8 cellular contexts compared by ENCODE assay signal in the genomic region with DNA sequence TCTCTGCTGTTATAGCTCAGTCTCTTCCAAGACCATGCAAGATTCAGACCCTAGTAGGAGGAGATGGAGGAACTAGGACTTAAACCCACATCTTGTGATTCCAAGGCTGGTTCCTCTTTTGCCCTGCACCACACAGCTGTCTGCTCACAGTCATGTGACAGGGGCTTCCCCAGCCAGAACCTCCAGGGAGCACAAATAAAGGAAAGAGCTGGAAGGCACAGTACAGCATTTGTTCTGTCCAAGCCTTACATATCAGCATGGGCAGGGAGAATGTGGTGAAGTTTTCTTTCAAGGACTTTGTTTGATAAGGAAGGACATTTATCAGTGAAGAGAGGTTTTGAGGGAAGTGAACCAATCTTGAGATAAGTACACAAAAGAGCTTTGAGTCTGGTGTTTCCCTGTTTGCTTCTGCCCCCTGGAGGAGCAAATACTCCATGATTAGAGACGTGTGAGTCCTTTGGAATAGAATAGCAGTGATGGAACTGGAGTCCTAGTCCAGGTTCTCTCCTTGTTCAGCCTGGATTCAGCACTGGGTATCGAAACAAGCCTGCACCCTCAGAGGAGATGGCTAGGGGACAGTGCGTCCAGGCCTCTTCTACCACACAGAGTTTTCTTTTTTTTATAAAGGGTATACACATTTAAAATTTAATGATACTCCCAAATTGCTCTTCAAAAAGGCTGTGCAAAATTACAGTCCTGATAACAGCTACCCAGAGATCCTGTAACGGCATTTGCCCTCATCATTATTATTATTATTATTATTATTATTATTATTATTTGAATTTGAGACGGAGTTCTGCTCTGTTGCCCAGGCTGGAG. TPM values are rescaled to one million over a fixed set of nuclear protein-coding genes. Genes with fewer than 3 reads are reported as not detected.
DNase-seq lines count a peak whose midpoint lies in the region; ATAC-seq and TF ChIP-seq lines count a peak whose summit lies in the region.

No MANE protein-coding gene starts in this region.

- peak overlapping the region; percentile 1; the same call in 1 of the 2 replicates for H4K5ac ChIP-seq in IMR-90 (ENCODE audit: low read depth, low read length)

- DNase-seq in activated CD4-positive, alpha-beta T cell treated with anti-CD3 and anti-CD28 coated beads for 36 hours = peak; percentile 59
- DNase-seq in activated CD4-positive, alpha-beta T cell treated with anti-CD3 and anti-CD28 coated beads for 1 hour = no peak
- DNase-seq in IMR-90 = peak; percentile 83
- DNase-seq in RKO (ENCODE audit: low spot score) = peak; percentile 77
- peak; percentile 80 to 93 (median 87) for DNase-seq in adrenal gland
- DNase-seq in heart left ventricle = peak in 4 of 5 donors; percentile 62 to 73 (median 70)
- peak in 8 of 10 donors; percentile 50 to 91 (median 62) for DNase-seq in posterior cingulate gyrus

- H3K27me3 ChIP-seq in IMR-90 (ENCODE audit: control insufficient read depth, insufficient read depth, low read length) (no peaks in the 10 kb centered on the region), adrenal gland (no peaks in the 10 kb centered on the region), heart left ventricle (no peaks in the 10 kb centered on the region)

- H3K4ac ChIP-seq in IMR-90 (ENCODE audit: low read depth, low read length) = peak overlapping the region; percentile 30; the same call in 1 of the 2 replicates

- peaks cover 23% of the 10 kb centered on the region for H3K4me1 Mint-ChIP-seq in activated CD4-positive, alpha-beta T cell treated with anti-CD3 and anti-CD28 coated beads for 36 hours

- H3K4me1 ChIP-seq in IMR-90 (ENCODE audit: control insufficient read depth, insufficient read depth, low read length) (peaks cover 7% of the 10 kb centered on the region), adrenal gland (replicated peaks in 1 of 2) (peaks cover 18 to 37% of the 10 kb centered on the region in 2 donors), heart left ventricle (peaks cover 2 to 62% (median 23%) of the 10 kb centered on the region in 12 donors)

- peak overlapping the region; percentile 19 for H2AFZ ChIP-seq in IMR-90 (replicated peaks; ENCODE audit: low read length, poor library complexity)

- peak overlapping the region; percentile 11; the same call in 1 of the 2 replicates for H2BK120ac ChIP-seq in IMR-90 (ENCODE audit: low read depth, low read length)

- peak overlapping the region; percentile 27 for H2BK5ac ChIP-seq in IMR-90 (ENCODE audit: low read depth, low read length, poor library complexity, severe bottlenecking)

- peaks cover 9 to 22% of the 10 kb centered on the region in 2 experiments; a peak in 3 of 4 replicates for H3K79me1 ChIP-seq in IMR-90 (ENCODE audit: low read depth in 1 of 2, low read length in 2 of 2)

- 0 out of 2 replicates have a peak overlapping the region, but pooled peaks have one; percentile 3 for H3K14ac ChIP-seq in IMR-90 (replicated peaks; ENCODE audit: low read depth, low read length)

- intact Hi-C loops in activated CD4-positive, alpha-beta T cell treated with anti-CD3 and anti-CD28 coated beads for 36 hours (cut with DNase I, micrococcal nuclease) = loop anchor here (1.0 to 5.0 kb wide), 4 partner anchors 40 to 257 kb away; a partner anchor contains a TSS
- intact Hi-C loops in IMR-90 (cut with micrococcal nuclease) = loop anchor here (1.0 to 2.0 kb wide), 3 partner anchors 41 to 254 kb away; a partner anchor contains a TSS
- intact Hi-C loops in adrenal gland (cut with DNase I) = loop anchor here in 1 of 2 donors (5.0 to 10.0 kb wide), 3 partner anchors 41 to 194 kb away; a partner anchor contains a TSS
- intact Hi-C loops in heart left ventricle (cut with DNase I) = loop anchor here in 8 of 10 donors (2.0 to 10.0 kb wide), 7 partner anchors 40 to 196 kb away; a partner anchor contains a TSS
- intact Hi-C loops in posterior cingulate gyrus (cut with DNase I) = loop anchor here (2.0 to 5.0 kb wide), 3 partner anchors 40 to 251 kb away; a partner anchor contains a TSS

- peak overlapping the region; percentile 12; the same call in 1 of the 3 replicates for H2BK15ac ChIP-seq in IMR-90 (ENCODE audit: low read depth, low read length)

- in situ Hi-C loops in IMR-90 (cut with MboI; ENCODE audit: low sequenced_read_pairs) = no loop called here

- CTCF ChIA-PET in activated CD4-positive, alpha-beta T cell treated with anti-CD3 and anti-CD28 coated beads for 36 hours (lab: Charles Lee) = interaction anchor here (0.6 to 2.8 kb wide), 28 partner anchors 9 to 280 kb away, joined by 3 to 19 read pairs (median 4); a partner anchor contains a TSS
- CTCF ChIA-PET in IMR-90 (lab: Yijun Ruan, JAX) = interaction anchor here (0.6 to 2.4 kb wide), 13 partner anchors 9 to 555 kb away, joined by 3 to 12 read pairs (median 4); a partner anchor contains a TSS

- no peaks in the 10 kb centered on the region for H3K9me3 Mint-ChIP-seq in activated CD4-positive, alpha-beta T cell treated with anti-CD3 and anti-CD28 coated beads for 36 hours (ENCODE audit: low read depth)

- H4K20me1 ChIP-seq in IMR-90 (ENCODE audit: insufficient read depth, low read length) = no peaks in the 10 kb centered on the region

- H3K36me3 ChIP-seq in IMR-90 (ENCODE audit: control insufficient read depth, insufficient read depth, low read length) (peaks cover 34% of the 10 kb centered on the region), adrenal gland (replicated peaks in 1 of 2) (peaks cover 0 to 82% of the 10 kb centered on the region in 2 donors), heart left ventricle (peaks cover 6 to 100% (median 97%) of the 10 kb centered on the region in 9 donors)

- no peaks in the 10 kb centered on the region for H3K27me3 Mint-ChIP-seq in activated CD4-positive, alpha-beta T cell treated with anti-CD3 and anti-CD28 coated beads for 36 hours

- 0 out of 2 replicates have a peak overlapping the region, but pooled peaks have one; percentile 21 for H3K18ac ChIP-seq in IMR-90 (ENCODE audit: low read depth, low read length)

- peak overlapping the region; percentile 64 for H3K27ac Mint-ChIP-seq in activated CD4-positive, alpha-beta T cell treated with anti-CD3 and anti-CD28 coated beads for 36 hours

- TF ChIP-seq POLR2A in IMR-90 (IDR thresholded peaks at IDR 0.05; ENCODE audit: low read depth, low read length) (no peak), adrenal gland (IDR thresholded peaks at IDR 0.05) (peak; percentile 34 to 81), heart left ventricle (IDR thresholded peaks at IDR 0.05) (peak in 1 of 2 donors; percentile 13)

- peak overlapping the region; percentile 30 to 69; a peak in 1 of 4 replicates for H4K8ac ChIP-seq in IMR-90 (ENCODE audit: low read depth in 2 of 2, low read length in 2 of 2)

- peak overlapping the region; percentile 9; the same call in 1 of the 2 replicates for H3K23ac ChIP-seq in IMR-90 (ENCODE audit: low read depth, low read length)

- POLR2A ChIA-PET in activated CD4-positive, alpha-beta T cell treated with anti-CD3 and anti-CD28 coated beads for 36 hours (lab: Charles Lee) = interaction anchor here (0.6 to 1.0 kb wide), 2 partner anchors 9 to 66 kb away, joined by 3 to 6 read pairs; no protein-coding TSS in a partner anchor
- POLR2A ChIA-PET in IMR-90 (lab: Charles Lee; ENCODE audit: unreplicated experiment) = no interaction called here

- H3K9me1 ChIP-seq in IMR-90 (ENCODE audit: insufficient read depth, low read length) = no peaks in the 10 kb centered on the region

- H3K9ac ChIP-seq in IMR-90 (ENCODE audit: low read depth, low read length) = no peak overlapping the region

- H3K9me3 ChIP-seq in IMR-90 (ENCODE audit: control insufficient read depth, insufficient read depth, low read length) (no peaks in the 10 kb centered on the region), adrenal gland (replicated peaks in 1 of 3) (no peaks in the 10 kb centered on the region), heart left ventricle (no peaks in the 10 kb centered on the region)

- peak overlapping the region; percentile 4 for H3K27ac ChIP-seq in IMR-90 (ENCODE audit: insufficient read depth, low read length)
- peak overlapping the region; percentile 56 to 86 (median 72) for H3K27ac ChIP-seq in adrenal gland
- H3K27ac ChIP-seq in heart left ventricle = peak overlapping the region in 11 of 12 donors; percentile 20 to 89 (median 66)

- TF ChIP-seq CTCF in IMR-90 (conservative IDR thresholded peaks at IDR 0.05; ENCODE audit: low read depth, low read length) = peak; percentile 80
- peak; percentile 57 to 93 (median 82) for TF ChIP-seq CTCF in adrenal gland (IDR thresholded peaks at IDR 0.05)
- peak; percentile 48 to 79 (median 62) for TF ChIP-seq CTCF in heart left ventricle (IDR thresholded peaks at IDR 0.05)

- dilution Hi-C loops in IMR-90 (cut with HindIII; ENCODE audit: low sequenced_read_pairs, unreplicated experiment) = no loop called here

- H4K91ac ChIP-seq in IMR-90 (ENCODE audit: insufficient read depth, low read depth, low read length) = peak overlapping the region; percentile 22; the same call in 1 of the 2 replicates

- no peak overlapping the region for H3K4me3 Mint-ChIP-seq in activated CD4-positive, alpha-beta T cell treated with anti-CD3 and anti-CD28 coated beads for 36 hours

- peak; percentile 66 for ATAC-seq in activated CD4-positive, alpha-beta T cell treated with anti-CD3 and anti-CD28 coated beads for 36 hours
- ATAC-seq in GM21723 (IDR thresholded peaks at IDR 0.05; ENCODE audit: unreplicated experiment) (peak; percentile 97), IMR-90 (ENCODE audit: low read depth) (peak; percentile 95), heart left ventricle (peak; percentile 69 to 92 (median 82))

- H2BK20ac ChIP-seq in IMR-90 (ENCODE audit: low read depth, low read length) = peak overlapping the region; percentile 50; the same call in 1 of the 2 replicates

- peak overlapping the region; percentile 65; the same call in 1 of the 2 replicates for H2AK5ac ChIP-seq in IMR-90 (ENCODE audit: low read depth, low read length)

- peaks cover 69% of the 10 kb centered on the region for H3K36me3 Mint-ChIP-seq in activated CD4-positive, alpha-beta T cell treated with anti-CD3 and anti-CD28 coated beads for 36 hours (ENCODE audit: low read depth)

- no peak overlapping the region for H3K56ac ChIP-seq in IMR-90 (ENCODE audit: extremely low read depth, insufficient read depth, low read length)

- no peak overlapping the region for H3K4me3 ChIP-seq in IMR-90 (ENCODE audit: insufficient read depth, low read depth, low read length)
- H3K4me3 ChIP-seq in adrenal gland = peak overlapping the region in 1 of 4 donors; percentile 4
- H3K4me3 ChIP-seq in heart left ventricle = no peak overlapping the region

- H3K4me2 ChIP-seq in IMR-90 (ENCODE audit: low read depth, low read length) = no peak overlapping the region

- no CpG with 5 or more reads among the region's 5 CpGs for whole genome bisulfite sequencing in IMR-90 (ENCODE audit: extremely low coverage in 2 of 2, insufficient read length in 1 of 2), 2 experiments
- WGBS in adrenal gland, 4 donors = 28 to 36% (median 35%) methylated on average over 5 of the region's 5 CpGs
- 47 to 53% (median 48%) methylated on average over 5 of the region's 5 CpGs for WGBS in heart left ventricle, 4 donors

- H2AK9ac ChIP-seq in IMR-90 (replicated peaks; ENCODE audit: low read depth, low read length, poor library complexity) = no peak overlapping the region

- no TSS peak for BruUV-seq in IMR-90 (replicated peaks; lab: Mats Ljungman, UMichigan)

- TF ChIP-seq RAD21 in IMR-90 (IDR thresholded peaks at IDR 0.05; ENCODE audit: low read length) = peak; percentile 89

RNA-seq across cellular contexts. Expression of a gene that starts 24.6 kb away (rescaled TPM):
- total RNA-seq in activated CD4-positive, alpha-beta T cell treated with anti-CD3 and anti-CD28 coated beads for 36 hours = 10 to 100 TPM; 12.2 to 16.8 TPM
- total RNA-seq in IMR-90 (2012; rRNA removed) (0.28 and 0.90 TPM in 2 replicates), adrenal gland (10 to 100 TPM in 1 of 8 donors, 1 to 10 TPM in 7; 3.3 to 12.8 (median 5.3) TPM), heart left ventricle (10 to 100 TPM in 2 of 9 donors, 1 to 10 TPM in 7; 4.3 to 24.0 (median 5.8) TPM)
- polyA plus RNA-seq in IMR-90 (2012; rRNA removed) (0.12 and 0.13 TPM in 2 replicates), adrenal gland (1 to 10 TPM; 2.5 to 4.7 (median 2.5) TPM), heart left ventricle (1 to 10 TPM; 2.8 to 3.5 TPM)
- polyA plus RNA-seq in IMR-90 (2012; cell fraction: cytosol; rRNA removed) = 0.11 TPM in 1 of 2 replicates, not detected in the other
- polyA plus RNA-seq in IMR-90 (2012; cell fraction: nucleus; rRNA removed; ENCODE audit: low replicate concordance) = 0.24 and 0.32 TPM in 2 replicates

RNA-seq across cellular contexts. Expression of a gene that starts 42.4 kb away (rescaled TPM):
- total RNA-seq in activated CD4-positive, alpha-beta T cell treated with anti-CD3 and anti-CD28 coated beads for 36 hours = 100 to 1,000 TPM; 255 to 270 TPM
- total RNA-seq in IMR-90 (2012; rRNA removed) = 48.3 and 59.9 TPM in 2 replicates
- polyA plus RNA-seq in IMR-90 (2012; rRNA removed) = 23.8 and 29.2 TPM in 2 replicates
- 8.6 and 21.0 TPM in 2 replicates for polyA plus RNA-seq in IMR-90 (2012; cell fraction: cytosol; rRNA removed)
- polyA plus RNA-seq in IMR-90 (2012; cell fraction: nucleus; rRNA removed; ENCODE audit: low replicate concordance) = 32.8 and 76.8 TPM in 2 replicates
- total RNA-seq in adrenal gland = 100 to 1,000 TPM in 5 of 8 donors, 10 to 100 TPM in 3; 62.8 to 267 (median 123) TPM
- polyA plus RNA-seq in adrenal gland = 10 to 100 TPM; 47.1 to 90.7 (median 53.6) TPM
- total RNA-seq in heart left ventricle = 100 to 1,000 TPM; 130 to 279 (median 214) TPM
- polyA plus RNA-seq in heart left ventricle = 100 to 1,000 TPM; 120 to 249 TPM

Comparison
In these comparisons a context has a peak if more than half of its experiments do, and no peak if none do; other contexts are left out.
1. H3K27ac ChIP-seq: peak in every context shown above with its lines; median percentile 72 in adrenal gland; 66 in heart left ventricle; 4 in IMR-90.